Comparison of ENCODE assay signal across 8 cellular contexts in genomic region chr9:126500600-126501382, GRCh38.
DNase-seq lines count a peak whose midpoint lies in the region; ATAC-seq, FAIRE-seq and TF ChIP-seq lines count a peak whose summit lies in the region.

No MANE protein-coding gene starts in this region.

- H3K27ac ChIP-seq in astrocyte (ENCODE audit: low read depth, low read length) = no peak overlapping the region
- no peak overlapping the region for H3K27ac ChIP-seq in hepatocyte

- intact Hi-C loops in sciatic nerve (cut with DNase I) = loop anchor here (2.0 kb wide), 1 partner anchor 54 kb away; no protein-coding TSS in a partner anchor

- H3K27me3 ChIP-seq in astrocyte (ENCODE audit: insufficient read depth, low read length) (no peaks in the 10 kb centered on the region), hepatocyte (peaks cover 12% of the 10 kb centered on the region)

- H2AFZ ChIP-seq in astrocyte (ENCODE audit: low read depth, low read length) = no peak overlapping the region
- H2AFZ ChIP-seq in hepatocyte = no peak overlapping the region

- H3K4me2 ChIP-seq in astrocyte (ENCODE audit: low read length) (peak overlapping the region; percentile 35), hepatocyte (no peak overlapping the region)

- no peak overlapping the region for H3K27ac Mint-ChIP-seq in astrocyte (ENCODE audit: unreplicated experiment)

- peak; percentile 76 for TF ChIP-seq CTCF in astrocyte (IDR thresholded peaks at IDR 0.05; ENCODE audit: insufficient read depth, low read depth, low read length)
- peak; percentile 97 for TF ChIP-seq CTCF in hepatocyte (IDR thresholded peaks at IDR 0.05; ENCODE audit: poor library complexity)

- H3K4me1 ChIP-seq in astrocyte (ENCODE audit: insufficient read depth, low read length) = peaks cover 18% of the 10 kb centered on the region
- H3K4me1 ChIP-seq in hepatocyte (ENCODE audit: insufficient read depth) = peaks cover 8% of the 10 kb centered on the region

- H4K20me1 ChIP-seq in astrocyte (ENCODE audit: insufficient read depth, low read length) (peaks cover 8% of the 10 kb centered on the region), hepatocyte (ENCODE audit: insufficient read depth, poor library complexity, severe bottlenecking) (peaks cover 9% of the 10 kb centered on the region)

- H3K9me3 ChIP-seq in astrocyte (ENCODE audit: insufficient read depth, low read depth, low read length) (no peaks in the 10 kb centered on the region), hepatocyte (ENCODE audit: low read depth) (no peaks in the 10 kb centered on the region)

- WGBS in hepatocyte (ENCODE audit: low lambda C conversion rate, missing lambda C conversion rate) = 17% methylated on average over 32 of the region's 37 CpGs

- no peaks in the 10 kb centered on the region for H3K9me2 ChIP-seq in hepatocyte (replicated peaks; ENCODE audit: insufficient read depth)

- H3K4me3 Mint-ChIP-seq in astrocyte (ENCODE audit: unreplicated experiment) = no peak overlapping the region

- H3K4me3 ChIP-seq in astrocyte (ENCODE audit: insufficient read depth, low read depth, low read length) (no peak overlapping the region), hepatocyte (no peak overlapping the region)

- peaks cover 18% of the 10 kb centered on the region for H3K27me3 Mint-ChIP-seq in astrocyte (ENCODE audit: low read depth, unreplicated experiment)

- H3K36me3 ChIP-seq in astrocyte (ENCODE audit: insufficient read depth, low read length) = no peaks in the 10 kb centered on the region
- H3K36me3 ChIP-seq in hepatocyte (replicated peaks; ENCODE audit: insufficient read depth, low read depth) = no peaks in the 10 kb centered on the region

- DNase-seq in NAMALWA (ENCODE audit: low spot score) (peak; percentile 77), T1000 (lab: John Stamatoyannopoulos, UW) (peak; percentile 57), astrocyte (ENCODE audit: low read depth) (peak; percentile 46), hepatocyte (ENCODE audit: low spot score) (peak; percentile 90), sciatic nerve (ENCODE audit: low spot score) (peak; percentile 87), NCI-H774 (lab: John Stamatoyannopoulos, UW) (no peak)

- peaks cover 3% of the 10 kb centered on the region for H3K4me1 Mint-ChIP-seq in astrocyte (ENCODE audit: low read depth, unreplicated experiment)

- H3K9ac ChIP-seq in astrocyte (ENCODE audit: low read length) = no peak overlapping the region

- H3K79me2 ChIP-seq in astrocyte (ENCODE audit: insufficient read depth, low read length) (no peaks in the 10 kb centered on the region), hepatocyte (no peaks in the 10 kb centered on the region)

- H3K36me3 Mint-ChIP-seq in astrocyte (ENCODE audit: low read depth, unreplicated experiment) = peaks cover 2% of the 10 kb centered on the region

- peak; percentile 96 for FAIRE-seq in G401.6 (lab: Jason Lieb, UNC)
- no peak for FAIRE-seq in astrocyte (lab: Jason Lieb, UNC)

- peak; percentile 82 for ATAC-seq in sciatic nerve
- no peak for ATAC-seq in GM21529 (IDR thresholded peaks at IDR 0.05; ENCODE audit: unreplicated experiment)

- no peaks in the 10 kb centered on the region for H3K9me3 Mint-ChIP-seq in astrocyte (ENCODE audit: unreplicated experiment)
